In genomic region chr21:38925923-38926322, GRCh38 we compare ENCODE assay signal across 8 cellular contexts.
DNase-seq lines count a peak whose midpoint lies in the region; ATAC-seq, FAIRE-seq and TF ChIP-seq lines count a peak whose summit lies in the region.

No MANE protein-coding gene starts in this region.

- H3K4me3 ChIP-seq in suprapubic skin: peak overlapping the region; percentile 26

- no peaks in the 10 kb centered on the region for H3K9me3 ChIP-seq in suprapubic skin

- no peak for ATAC-seq in HG03565 (IDR thresholded peaks at IDR 0.05; ENCODE audit: unreplicated experiment)
- ATAC-seq in HG03095 (IDR thresholded peaks at IDR 0.05; ENCODE audit: unreplicated experiment): no peak

- H3K36me3 ChIP-seq in suprapubic skin: no peaks in the 10 kb centered on the region

- no peak for TF ChIP-seq CTCF in suprapubic skin (IDR thresholded peaks at IDR 0.05)

- TF ChIP-seq EP300 in suprapubic skin (IDR thresholded peaks at IDR 0.05): no peak

- peak overlapping the region; percentile 26 for H3K27ac ChIP-seq in suprapubic skin

- WGBS in suprapubic skin: 2% methylated on average over 7 of the region's 7 CpGs

- no peaks in the 10 kb centered on the region for H3K27me3 ChIP-seq in suprapubic skin

- peak; percentile 61 for FAIRE-seq in islet of Langerhans (lab: Jason Lieb, UNC)

- DNase-seq in HT1080 (ENCODE audit: low read depth): peak; percentile 91
- DNase-seq in amniotic stem cell (lab: John Stamatoyannopoulos, UW): peak; percentile 74
- DNase-seq in suprapubic skin (ENCODE audit: low spot score in 2 of 2): no peak
- no peak for DNase-seq in iPS-NIHi11 (ENCODE audit: low spot score)
- DNase-seq in HUDEP-2 (lab: John Stamatoyannopoulos, UW; ENCODE audit: unreplicated experiment in 76 of 76): no peak

- peaks cover 31% of the 10 kb centered on the region for H3K4me1 ChIP-seq in suprapubic skin

- TF ChIP-seq POLR2A in suprapubic skin (IDR thresholded peaks at IDR 0.05): no peak

Comparison
In these comparisons a context has a peak if more than half of its experiments do, and no peak if none do; other contexts are left out.
1. DNase-seq: peak in HT1080 (single experiment) and amniotic stem cell (single experiment); none in suprapubic skin (0 of 2), iPS-NIHi11 (single experiment) and HUDEP-2 (0 of 76).